19 cellular contexts compared by ENCODE assay signal in genomic region chr4:141391771-141392170, GRCh38.
DNase-seq lines count a peak whose midpoint lies in the region; ATAC-seq and TF ChIP-seq lines count a peak whose summit lies in the region.
"Had no signal": no experiment of that assay in that cellular context is flagged by ENCODE, and none has a peak within 500 bp of the region (broad histone marks: within the 10 kb centered on the region; RNA-seq: fewer than 3 reads in every experiment).

No MANE protein-coding gene starts in this region.

- no peaks in the 10 kb centered on the region for H3K27me3 ChIP-seq in breast epithelium
- H3K27me3 ChIP-seq in GM23248 (replicated peaks; ENCODE audit: insufficient read depth): no peaks in the 10 kb centered on the region
- no peaks in the 10 kb centered on the region for H3K27me3 ChIP-seq in CD8-positive, alpha-beta T cell (ENCODE audit: insufficient read depth, low read length)
- H3K27me3 ChIP-seq: esophagus muscularis mucosa, upper lobe of right lung had no signal

- no peak overlapping the region for H3K4me3 ChIP-seq in breast epithelium
- no peak overlapping the region for H3K4me3 ChIP-seq in epithelial cell of esophagus (ENCODE audit: low read length)
- H3K4me3 ChIP-seq in GM23248: no peak overlapping the region
- no peak overlapping the region for H3K4me3 ChIP-seq in CD8-positive, alpha-beta T cell (ENCODE audit: low read depth, low read length)
- H3K4me3 ChIP-seq: esophagus muscularis mucosa, upper lobe of right lung had no signal

- TF ChIP-seq CTCF in MCF 10A (IDR thresholded peaks at IDR 0.05; ENCODE audit: unreplicated experiment) (no peak), breast epithelium (IDR thresholded peaks at IDR 0.05) (no peak), epithelial cell of esophagus (IDR thresholded peaks at IDR 0.05; ENCODE audit: insufficient read depth, low read depth, low read length, missing control alignments) (no peak)
- no peak for TF ChIP-seq CTCF in CD8-positive, alpha-beta T cell (IDR thresholded peaks at IDR 0.05)

- intact Hi-C loops in MCF 10A (cut with micrococcal nuclease) (no loop called here), breast epithelium (cut with DNase I; ENCODE audit: low total_unique reads) (no loop called here)
- intact Hi-C loops in CD8-positive, alpha-beta T cell (cut with DNase I, micrococcal nuclease): no loop called here

- H3K4me2 ChIP-seq in GM23248 (ENCODE audit: unreplicated experiment): no peak overlapping the region

- H4K20me1 ChIP-seq in GM23248 (ENCODE audit: insufficient read depth): no peaks in the 10 kb centered on the region

- H3K27ac ChIP-seq in breast epithelium (no peak overlapping the region), GM23248 (no peak overlapping the region)
- H3K27ac ChIP-seq in CD8-positive, alpha-beta T cell (ENCODE audit: low read depth, low read length): no peak overlapping the region
- H3K27ac ChIP-seq: esophagus muscularis mucosa, upper lobe of right lung had no signal

- POLR2A ChIA-PET in MCF 10A (lab: Yijun Ruan, JAX) (interaction anchor here (0.9 to 1.3 kb wide), 2 partner anchors 11 to 41 kb away, joined by 3 read pairs; no protein-coding TSS in a partner anchor), HEK293T (lab: Yijun Ruan, JAX) (no interaction called here)
- POLR2A ChIA-PET in CD8-positive, alpha-beta T cell (lab: Charles Lee): no interaction called here

- no peaks in the 10 kb centered on the region for H3K9me3 ChIP-seq in breast epithelium
- H3K9me3 ChIP-seq in GM23248 (ENCODE audit: low read depth): no peaks in the 10 kb centered on the region
- H3K9me3 ChIP-seq in CD8-positive, alpha-beta T cell (ENCODE audit: low read length): no peaks in the 10 kb centered on the region
- H3K9me3 ChIP-seq: esophagus muscularis mucosa, upper lobe of right lung had no signal

- no peaks in the 10 kb centered on the region for H3K9me2 ChIP-seq in GM23248 (ENCODE audit: insufficient read depth)

- CTCF ChIA-PET in MCF 10A (lab: Yijun Ruan, JAX) (no interaction called here), HEK293T (lab: Yijun Ruan, JAX) (no interaction called here)
- CTCF ChIA-PET in CD8-positive, alpha-beta T cell (lab: Charles Lee): no interaction called here

- in situ Hi-C loops in GM23248 (cut with MboI): no loop called here

- no peak overlapping the region for H3K4me3 Mint-ChIP-seq in MCF 10A (ENCODE audit: unreplicated experiment)
- H3K4me3 Mint-ChIP-seq in CD8-positive, alpha-beta T cell: no peak overlapping the region
- H3K4me3 Mint-ChIP-seq: activated naive CD4-positive, alpha-beta T cell treated with anti-CD3 and anti-CD28 coated beads, Interleukin-2, amount 10 ng/mL, durations not matched to agents 7 days and 5 days; CD4-positive, alpha-beta T cell; stimulated activated naive CD8-positive, alpha-beta T cell treated with anti-CD3 and anti-CD28 coated beads, Interleukin-15, amount 100 ng/mL, for 72 hours had no signal

- H3K9ac ChIP-seq in GM23248: no peak overlapping the region

- H3K79me2 ChIP-seq in GM23248 (ENCODE audit: insufficient read depth): no peaks in the 10 kb centered on the region

- WGBS in GM23248 (ENCODE audit: low coverage in 1 of 2, low lambda C conversion rate in 2 of 2, missing lambda C conversion rate in 2 of 2), 2 experiments: 59 to 62% methylated on average over 3 of the region's 3 CpGs

- H3K4me1 Mint-ChIP-seq in MCF 10A (ENCODE audit: insufficient read depth, unreplicated experiment): peaks cover 38% of the 10 kb centered on the region
- no peaks in the 10 kb centered on the region for H3K4me1 Mint-ChIP-seq in CD8-positive, alpha-beta T cell (ENCODE audit: low read depth)
- H3K4me1 Mint-ChIP-seq: activated naive CD4-positive, alpha-beta T cell treated with anti-CD3 and anti-CD28 coated beads, Interleukin-2, amount 10 ng/mL, durations not matched to agents 7 days and 5 days; stimulated activated naive CD8-positive, alpha-beta T cell treated with anti-CD3 and anti-CD28 coated beads, Interleukin-15, amount 100 ng/mL, for 72 hours had no signal

- H3F3A ChIP-seq in GM23248 (ENCODE audit: insufficient read depth): peaks cover 9% of the 10 kb centered on the region; the same call in 1 of the 2 replicates

- BruUV-seq in MCF 10A (replicated peaks; lab: Mats Ljungman, UMichigan): no TSS peak

- no peak for TF ChIP-seq POLR2A in breast epithelium (IDR thresholded peaks at IDR 0.05)

- no peaks in the 10 kb centered on the region for H3K27me3 Mint-ChIP-seq in MCF 10A (ENCODE audit: insufficient read depth, unreplicated experiment)
- no peaks in the 10 kb centered on the region for H3K27me3 Mint-ChIP-seq in CD8-positive, alpha-beta T cell (ENCODE audit: low read depth)
- H3K27me3 Mint-ChIP-seq: activated naive CD4-positive, alpha-beta T cell treated with anti-CD3 and anti-CD28 coated beads, Interleukin-2, amount 10 ng/mL, durations not matched to agents 7 days and 5 days; CD4-positive, alpha-beta T cell had no signal

- H3K27ac Mint-ChIP-seq in MCF 10A (ENCODE audit: low read depth, unreplicated experiment): peak overlapping the region; percentile 46
- no peak overlapping the region for H3K27ac Mint-ChIP-seq in CD8-positive, alpha-beta T cell
- H3K27ac Mint-ChIP-seq: activated naive CD4-positive, alpha-beta T cell treated with anti-CD3 and anti-CD28 coated beads, Interleukin-2, amount 10 ng/mL, durations not matched to agents 7 days and 5 days; CD4-positive, alpha-beta T cell; stimulated activated naive CD8-positive, alpha-beta T cell treated with anti-CD3 and anti-CD28 coated beads, Interleukin-15, amount 100 ng/mL, for 72 hours had no signal

- DNase-seq in MCF 10A (ENCODE audit: unreplicated experiment): peak; percentile 49
- no peak for DNase-seq in breast epithelium (ENCODE audit: low spot score in 2 of 2)
- DNase-seq in NCI-H69 (lab: John Stamatoyannopoulos, UW): peak; percentile 94
- peak; percentile 46 for DNase-seq in epithelial cell of esophagus (ENCODE audit: low read depth)
- DNase-seq in NOMO-1 treated with DMSO at 0.1 percent for 48 hours (lab: John Stamatoyannopoulos, UW; ENCODE audit: unreplicated experiment): no peak
- no peak for DNase-seq in HEK293T (ENCODE audit: extremely low spot score)
- DNase-seq in GM23248: no peak
- DNase-seq in CD8-positive, alpha-beta T cell: no peak
- DNase-seq: activated CD4-positive, alpha-beta T cell treated with anti-CD3 and anti-CD28 coated beads for 4 hours; activated naive CD4-positive, alpha-beta T cell treated with anti-CD3 and anti-CD28 coated beads, Interleukin-2, amount 10 ng/mL, durations not matched to agents 7 days and 5 days; CD4-positive, alpha-beta T cell; dermis blood vessel endothelial cell; head of caudate nucleus; Kasumi-1; NCI-H187; right cardiac atrium; stimulated activated naive CD8-positive, alpha-beta T cell treated with anti-CD3 and anti-CD28 coated beads, Interleukin-15, amount 100 ng/mL, for 72 hours; upper lobe of right lung had no signal

- H3K4me1 ChIP-seq in breast epithelium: no peaks in the 10 kb centered on the region
- peaks cover 28% of the 10 kb centered on the region for H3K4me1 ChIP-seq in GM23248 (ENCODE audit: insufficient read depth)
- H3K4me1 ChIP-seq in CD8-positive, alpha-beta T cell (ENCODE audit: insufficient read depth, low read length): no peaks in the 10 kb centered on the region
- H3K4me1 ChIP-seq: esophagus muscularis mucosa, upper lobe of right lung had no signal

- no peak overlapping the region for H2AFZ ChIP-seq in GM23248

- H3K36me3 Mint-ChIP-seq in MCF 10A (ENCODE audit: insufficient read depth, unreplicated experiment): peaks cover 10% of the 10 kb centered on the region
- H3K36me3 Mint-ChIP-seq in CD8-positive, alpha-beta T cell: no peaks in the 10 kb centered on the region
- H3K36me3 Mint-ChIP-seq: activated naive CD4-positive, alpha-beta T cell treated with anti-CD3 and anti-CD28 coated beads, Interleukin-2, amount 10 ng/mL, durations not matched to agents 7 days and 5 days had no signal

- no peaks in the 10 kb centered on the region for H3K9me3 Mint-ChIP-seq in MCF 10A (ENCODE audit: unreplicated experiment)
- no peaks in the 10 kb centered on the region for H3K9me3 Mint-ChIP-seq in CD8-positive, alpha-beta T cell
- H3K9me3 Mint-ChIP-seq: activated naive CD4-positive, alpha-beta T cell treated with anti-CD3 and anti-CD28 coated beads, Interleukin-2, amount 10 ng/mL, durations not matched to agents 7 days and 5 days; CD4-positive, alpha-beta T cell; stimulated activated naive CD8-positive, alpha-beta T cell treated with anti-CD3 and anti-CD28 coated beads, Interleukin-15, amount 100 ng/mL, for 72 hours had no signal

- no peaks in the 10 kb centered on the region for H3K36me3 ChIP-seq in breast epithelium
- no peaks in the 10 kb centered on the region for H3K36me3 ChIP-seq in GM23248 (ENCODE audit: low read depth)
- no peaks in the 10 kb centered on the region for H3K36me3 ChIP-seq in CD8-positive, alpha-beta T cell (ENCODE audit: insufficient read depth, low read length)
- H3K36me3 ChIP-seq: esophagus muscularis mucosa, upper lobe of right lung had no signal

- ATAC-seq in CD8-positive, alpha-beta T cell: no peak
- ATAC-seq: right cardiac atrium; stimulated activated naive CD8-positive, alpha-beta T cell treated with anti-CD3 and anti-CD28 coated beads, Interleukin-15, amount 100 ng/mL, for 72 hours; upper lobe of right lung had no signal

TF ChIP-seq in HEK293T, 16 proteins besides CTCF, POLR2A, EP300 and RAD21:
- TF ChIP-seq FOXM1 (IDR thresholded peaks at IDR 0.05; ENCODE audit: borderline replicate concordance) (no peak), SUZ12 (IDR thresholded peaks at IDR 0.05) (no peak), HDGF (IDR thresholded peaks at IDR 0.05; ENCODE audit: borderline replicate concordance) (no peak), ARNT (IDR thresholded peaks at IDR 0.05) (no peak), PKNOX1 (IDR thresholded peaks at IDR 0.05) (no peak)

Comparison
In these comparisons a context has a peak if more than half of its experiments do, and no peak if none do; other contexts are left out.
1. DNase-seq: peak in MCF 10A (single experiment), NCI-H69 (single experiment) and epithelial cell of esophagus (single experiment); none in breast epithelium (0 of 2), NOMO-1 treated with DMSO at 0.1 percent for 48 hours (single experiment), HEK293T (single experiment), GM23248 (single experiment) and CD8-positive, alpha-beta T cell (0 of 7).